Comparison of ENCODE assay signal across 13 cellular contexts in genomic region chr9:124279531-124280175, GRCh38. TPM values are rescaled to one million over a fixed set of nuclear protein-coding genes. Genes with fewer than 3 reads are reported as not detected.
DNase-seq lines count a peak whose midpoint lies in the region; ATAC-seq, FAIRE-seq and TF ChIP-seq lines count a peak whose summit lies in the region.
"Had no signal": no experiment of that assay in that cellular context is flagged by ENCODE, and none has a peak within 500 bp of the region (broad histone marks: within the 10 kb centered on the region; RNA-seq: fewer than 3 reads in every experiment).

No MANE protein-coding gene starts in this region.

- H3K18ac ChIP-seq in mesenchymal stem cell (ENCODE audit: low read depth in 1 of 2, low read length in 2 of 2): peak overlapping the region; percentile 97 to 98

- peak overlapping the region; percentile 72 for H2AK5ac ChIP-seq in mesenchymal stem cell (ENCODE audit: low read length, severe bottlenecking)

- peak overlapping the region; percentile 75 to 97 for H3K27ac ChIP-seq in coronary artery
- H3K27ac ChIP-seq in mesenchymal stem cell (ENCODE audit: low read length, poor library complexity, severe bottlenecking): peak overlapping the region; percentile 95
- H3K27ac ChIP-seq in testis: peak overlapping the region; percentile 71 to 82
- H3K27ac ChIP-seq: WERI-Rb-1 had no signal

- H3K4me3 ChIP-seq in coronary artery (peak overlapping the region; percentile 23), mesenchymal stem cell (ENCODE audit: insufficient read depth in 1 of 2, low read depth in 1 of 2, low read length in 2 of 2) (no peak overlapping the region), testis (no peak overlapping the region)

- CTCF ChIA-PET in activated CD4-positive, alpha-beta T cell treated with anti-CD3 and anti-CD28 coated beads, Interleukin-2, amount 10 ng/mL, durations not matched to agents 7 days and 5 days (lab: Charles Lee): interaction anchor here (0.9 kb wide), 1 partner anchor 22 kb away, joined by 3 read pairs; the partner anchor contains the start of gene NEK6
- CTCF ChIA-PET in activated CD8-positive, alpha-beta memory T cell treated with anti-CD3 and anti-CD28 coated beads, Interleukin-2, amount 10 ng/mL, durations not matched to agents 7 days and 5 days (lab: Charles Lee): no interaction called here

- no peaks in the 10 kb centered on the region for H3K79me1 ChIP-seq in mesenchymal stem cell (replicated peaks; ENCODE audit: low read length, poor library complexity, severe bottlenecking)

- H4K8ac ChIP-seq in mesenchymal stem cell (ENCODE audit: low read length): peak overlapping the region; percentile 95

- no peak overlapping the region for H2AFZ ChIP-seq in mesenchymal stem cell (ENCODE audit: low read depth, low read length)

- peak overlapping the region; percentile 88 for H2BK15ac ChIP-seq in mesenchymal stem cell (ENCODE audit: low read depth, poor library complexity, severe bottlenecking)

- peak overlapping the region; percentile 84 to 99 for H3K4ac ChIP-seq in mesenchymal stem cell (ENCODE audit: low read depth in 1 of 2, low read length in 2 of 2)

- FAIRE-seq in RCC 7860 (lab: Jason Lieb, UNC): no peak
- FAIRE-seq: endometrium had no signal

- no peak overlapping the region for H3K4me2 ChIP-seq in mesenchymal stem cell (ENCODE audit: low read length, poor library complexity, severe bottlenecking)

- H3K4me1 Mint-ChIP-seq in activated CD4-positive, alpha-beta T cell treated with anti-CD3 and anti-CD28 coated beads, Interleukin-2, amount 10 ng/mL, durations not matched to agents 7 days and 5 days: no peaks in the 10 kb centered on the region
- no peaks in the 10 kb centered on the region for H3K4me1 Mint-ChIP-seq in activated CD8-positive, alpha-beta memory T cell treated with anti-CD3 and anti-CD28 coated beads, Interleukin-2, amount 10 ng/mL, durations not matched to agents 7 days and 5 days

- H3K14ac ChIP-seq in mesenchymal stem cell (ENCODE audit: low read length in 2 of 2): peak overlapping the region in 1 of 2 experiments; percentile 45

- H4K91ac ChIP-seq in mesenchymal stem cell (ENCODE audit: low read length): peak overlapping the region; percentile 96

- H3K36me3 ChIP-seq in mesenchymal stem cell (ENCODE audit: control insufficient read depth in 1 of 2, insufficient read depth in 2 of 2, low read depth in 1 of 2, low read length in 2 of 2) (peaks cover 28 to 35% of the 10 kb centered on the region in 2 experiments), testis (ENCODE audit: low read depth, missing control alignments) (no peaks in the 10 kb centered on the region)

- H2BK5ac ChIP-seq in mesenchymal stem cell (ENCODE audit: low read depth, low read length, poor library complexity, severe bottlenecking): no peak overlapping the region

- H3K4me1 ChIP-seq in mesenchymal stem cell (ENCODE audit: control insufficient read depth, insufficient read depth, low read depth, low read length) (peaks cover 62% of the 10 kb centered on the region), testis (peaks cover 50% of the 10 kb centered on the region)

- H3K4me3 Mint-ChIP-seq in activated CD4-positive, alpha-beta T cell treated with anti-CD3 and anti-CD28 coated beads, Interleukin-2, amount 10 ng/mL, durations not matched to agents 7 days and 5 days: no peak overlapping the region
- H3K4me3 Mint-ChIP-seq in activated CD8-positive, alpha-beta memory T cell treated with anti-CD3 and anti-CD28 coated beads, Interleukin-2, amount 10 ng/mL, durations not matched to agents 7 days and 5 days: no peak overlapping the region

- H3K27me3 Mint-ChIP-seq in activated CD4-positive, alpha-beta T cell treated with anti-CD3 and anti-CD28 coated beads, Interleukin-2, amount 10 ng/mL, durations not matched to agents 7 days and 5 days: no peaks in the 10 kb centered on the region
- no peaks in the 10 kb centered on the region for H3K27me3 Mint-ChIP-seq in activated CD8-positive, alpha-beta memory T cell treated with anti-CD3 and anti-CD28 coated beads, Interleukin-2, amount 10 ng/mL, durations not matched to agents 7 days and 5 days

- no peaks in the 10 kb centered on the region for H3K9me3 ChIP-seq in mesenchymal stem cell (ENCODE audit: control insufficient read depth, low read length)
- H3K9me3 ChIP-seq in testis: no peaks in the 10 kb centered on the region

- intact Hi-C loops in testis (cut with DNase I; ENCODE audit: low total_unique reads): no loop called here

- POLR2A ChIA-PET in activated CD4-positive, alpha-beta T cell treated with anti-CD3 and anti-CD28 coated beads, Interleukin-2, amount 10 ng/mL, durations not matched to agents 7 days and 5 days (lab: Charles Lee): no interaction called here

- H3K9ac ChIP-seq in mesenchymal stem cell (ENCODE audit: low read length): peak overlapping the region; percentile 42

- ATAC-seq in activated CD8-positive, alpha-beta memory T cell treated with anti-CD3 and anti-CD28 coated beads, Interleukin-2, amount 10 ng/mL, durations not matched to agents 7 days and 5 days: no peak

- peak overlapping the region; percentile 92 to 99 for H2BK12ac ChIP-seq in mesenchymal stem cell (ENCODE audit: low read length in 2 of 2)

- no peak overlapping the region for H3K27ac Mint-ChIP-seq in activated CD4-positive, alpha-beta T cell treated with anti-CD3 and anti-CD28 coated beads, Interleukin-2, amount 10 ng/mL, durations not matched to agents 7 days and 5 days
- no peak overlapping the region for H3K27ac Mint-ChIP-seq in activated CD8-positive, alpha-beta memory T cell treated with anti-CD3 and anti-CD28 coated beads, Interleukin-2, amount 10 ng/mL, durations not matched to agents 7 days and 5 days

- H3K36me3 Mint-ChIP-seq in activated CD4-positive, alpha-beta T cell treated with anti-CD3 and anti-CD28 coated beads, Interleukin-2, amount 10 ng/mL, durations not matched to agents 7 days and 5 days (ENCODE audit: low read depth): no peaks in the 10 kb centered on the region
- H3K36me3 Mint-ChIP-seq in activated CD8-positive, alpha-beta memory T cell treated with anti-CD3 and anti-CD28 coated beads, Interleukin-2, amount 10 ng/mL, durations not matched to agents 7 days and 5 days: no peaks in the 10 kb centered on the region

- DNase-seq in RCC 7860 (ENCODE audit: low spot score) (peak; percentile 59), coronary artery (ENCODE audit: low spot score) (no peak), mesenchymal stem cell (peak; percentile 48), testis (no peak), medulla oblongata (ENCODE audit: extremely low spot score) (no peak), DMS 273 (lab: John Stamatoyannopoulos, UW; ENCODE audit: unreplicated experiment) (no peak)
- no peak for DNase-seq in activated CD4-positive, alpha-beta T cell treated with anti-CD3 and anti-CD28 coated beads, Interleukin-2, amount 10 ng/mL, durations not matched to agents 7 days and 5 days
- no peak for DNase-seq in activated CD8-positive, alpha-beta memory T cell treated with anti-CD3 and anti-CD28 coated beads, Interleukin-2, amount 10 ng/mL, durations not matched to agents 7 days and 5 days
- DNase-seq: activated gamma-delta T cell, DND-41, NCI-H1417, WERI-Rb-1 had no signal

- no peak for TF ChIP-seq POLR2A in testis (IDR thresholded peaks at IDR 0.05)

- H3K9me3 Mint-ChIP-seq in activated CD4-positive, alpha-beta T cell treated with anti-CD3 and anti-CD28 coated beads, Interleukin-2, amount 10 ng/mL, durations not matched to agents 7 days and 5 days: no peaks in the 10 kb centered on the region
- H3K9me3 Mint-ChIP-seq in activated CD8-positive, alpha-beta memory T cell treated with anti-CD3 and anti-CD28 coated beads, Interleukin-2, amount 10 ng/mL, durations not matched to agents 7 days and 5 days (ENCODE audit: low read depth): no peaks in the 10 kb centered on the region

- H3K23ac ChIP-seq in mesenchymal stem cell (ENCODE audit: low read length in 2 of 2): no peak overlapping the region

- H3K27me3 ChIP-seq in mesenchymal stem cell (ENCODE audit: control insufficient read depth in 1 of 2, insufficient read depth in 1 of 2, low read length in 2 of 2): no peaks in the 10 kb centered on the region
- no peaks in the 10 kb centered on the region for H3K27me3 ChIP-seq in testis

- TF ChIP-seq CTCF in coronary artery (IDR thresholded peaks at IDR 0.05): no peak
- TF ChIP-seq CTCF in testis (IDR thresholded peaks at IDR 0.05): no peak

- H2BK120ac ChIP-seq in mesenchymal stem cell (ENCODE audit: low read depth, low read length): peak overlapping the region; percentile 76

- 87% methylated on average over 10 of the region's 11 CpGs for WGBS in mesenchymal stem cell
- 86 to 87% methylated on average over 11 of the region's 11 CpGs for WGBS in testis, 2 donors

RNA-seq across cellular contexts. Expression of gene NEK6, which starts 21.9 kb away (rescaled TPM):
- 99.8 TPM for polyA plus RNA-seq in mesenchymal stem cell (2013, experiment 1 of 2)
- 97.5 TPM for polyA plus RNA-seq in mesenchymal stem cell (2013, experiment 2 of 2)
- total RNA-seq in testis: 10 to 100 TPM; 11.5 to 21.4 TPM
- 21.5 TPM for polyA plus RNA-seq in testis (ENCODE audit: insufficient read depth, low read depth, low replicate concordance)
- 1 to 10 TPM; 7.0 to 8.0 TPM for total RNA-seq in activated CD4-positive, alpha-beta T cell treated with anti-CD3 and anti-CD28 coated beads, Interleukin-2, amount 10 ng/mL, durations not matched to agents 7 days and 5 days
- total RNA-seq in activated CD8-positive, alpha-beta memory T cell treated with anti-CD3 and anti-CD28 coated beads, Interleukin-2, amount 10 ng/mL, durations not matched to agents 7 days and 5 days: 10 to 100 TPM in 1 of 2 experiments, 1 to 10 TPM in 1; 6.3 to 10.9 TPM

Comparison
In these comparisons a context has a peak if more than half of its experiments do, and no peak if none do; other contexts are left out.
1. DNase-seq: peak in RCC 7860 (single experiment) and mesenchymal stem cell (single experiment); none in coronary artery (single experiment), testis (single experiment), activated CD4-positive, alpha-beta T cell treated with anti-CD3 and anti-CD28 coated beads, Interleukin-2, amount 10 ng/mL, durations not matched to agents 7 days and 5 days (single experiment), activated CD8-positive, alpha-beta memory T cell treated with anti-CD3 and anti-CD28 coated beads, Interleukin-2, amount 10 ng/mL, durations not matched to agents 7 days and 5 days (single experiment), medulla oblongata (single experiment) and DMS 273 (single experiment).
2. Peak in every context shown above with its lines, with median percentiles within 50 percentile points of each other: H3K27ac ChIP-seq.